In genomic region chrX:41559662-41560061, GRCh38 we compare ENCODE assay signal across 9 cellular contexts.
DNase-seq lines count a peak whose midpoint lies in the region; ATAC-seq, FAIRE-seq and TF ChIP-seq lines count a peak whose summit lies in the region.
"Had no signal": no experiment of that assay in that cellular context is flagged by ENCODE, and none has a peak within 500 bp of the region (broad histone marks: within the 10 kb centered on the region; RNA-seq: fewer than 3 reads in every experiment).

No MANE protein-coding gene starts in this region.

- peak overlapping the region; percentile 78 for H3K27ac Mint-ChIP-seq in activated naive CD8-positive, alpha-beta T cell
- H3K27ac Mint-ChIP-seq in type B pancreatic cell, result peak overlapping the region; percentile 56

- no peaks in the 10 kb centered on the region for H3K36me3 Mint-ChIP-seq in activated naive CD8-positive, alpha-beta T cell
- peaks cover 2% of the 10 kb centered on the region for H3K36me3 Mint-ChIP-seq in type B pancreatic cell

- H3K36me3 ChIP-seq in lung (ENCODE audit: control insufficient read depth in 2 of 2, insufficient read depth in 2 of 2, low read length in 2 of 2), result no peaks in the 10 kb centered on the region

- no peak for FAIRE-seq in GM12892 (lab: Jason Lieb, UNC)

- intact Hi-C loops in Right ventricle myocardium superior (cut with DNase I), result loop anchor here (10.0 kb wide), 1 partner anchor 195 kb away; no protein-coding TSS in a partner anchor
- intact Hi-C loops in cardiac septum (cut with DNase I), result loop anchor here (10.0 kb wide), 1 partner anchor 195 kb away; no protein-coding TSS in a partner anchor

- peaks cover 0 to 3% of the 10 kb centered on the region in 2 donors for H3K4me1 ChIP-seq in lung (ENCODE audit: control insufficient read depth in 2 of 2, insufficient read depth in 2 of 2, low read length in 2 of 2)
- H3K4me1 ChIP-seq: body of pancreas had no signal

- TF ChIP-seq CTCF in lung (IDR thresholded peaks at IDR 0.05; ENCODE audit: control extremely low read depth, extremely low read depth) (no peak), type B pancreatic cell (conservative IDR thresholded peaks at IDR 0.05) (no peak)

- ATAC-seq in Right ventricle myocardium superior (ENCODE audit: poor library complexity), result peak; percentile 25
- ATAC-seq in lung (ENCODE audit: insufficient read depth, low FRiP score), result peak; percentile 41
- no peak for ATAC-seq in HG03108 (IDR thresholded peaks at IDR 0.05; ENCODE audit: unreplicated experiment)
- ATAC-seq: body of pancreas had no signal

- H3K27me3 ChIP-seq in lung (ENCODE audit: control insufficient read depth, insufficient read depth), result no peaks in the 10 kb centered on the region
- H3K27me3 ChIP-seq: body of pancreas had no signal

- no peaks in the 10 kb centered on the region for H3K9me3 ChIP-seq in lung (ENCODE audit: control insufficient read depth in 2 of 2, insufficient read depth in 1 of 2, low read length in 1 of 2)
- H3K9me3 ChIP-seq: body of pancreas had no signal

- 41 to 52% methylated on average over 5 of the region's 5 CpGs for WGBS in lung, 2 donors

- H3K9me3 Mint-ChIP-seq in activated naive CD8-positive, alpha-beta T cell (ENCODE audit: low read depth), result no peaks in the 10 kb centered on the region
- H3K9me3 Mint-ChIP-seq in type B pancreatic cell, result no peaks in the 10 kb centered on the region

- no peaks in the 10 kb centered on the region for H3K27me3 Mint-ChIP-seq in activated naive CD8-positive, alpha-beta T cell
- no peaks in the 10 kb centered on the region for H3K27me3 Mint-ChIP-seq in type B pancreatic cell

- H3K4me3 ChIP-seq in lung, result no peak overlapping the region
- H3K4me3 ChIP-seq: body of pancreas had no signal

- no peak for TF ChIP-seq POLR2A in GM12892 (IDR thresholded peaks at IDR 0.05; ENCODE audit: low read depth, low read length)

- no peak for DNase-seq in Right ventricle myocardium superior
- DNase-seq in cardiac septum (ENCODE audit: low spot score), result no peak
- no peak for DNase-seq in lung (ENCODE audit: low spot score)
- DNase-seq in type B pancreatic cell (ENCODE audit: extremely low spot score, unreplicated experiment), result no peak
- no peak for DNase-seq in GM12892 (ENCODE audit: insufficient read length)
- no peak for DNase-seq in mucosa of gallbladder (ENCODE audit: low spot score)

- peak overlapping the region in 1 of 2 donors; percentile 31 for H3K27ac ChIP-seq in lung (ENCODE audit: low read depth in 1 of 2, low read length in 1 of 2)

- peak overlapping the region; percentile 38 for H3K4me3 Mint-ChIP-seq in activated naive CD8-positive, alpha-beta T cell
- peak overlapping the region; percentile 22 for H3K4me3 Mint-ChIP-seq in type B pancreatic cell

- H3K4me1 Mint-ChIP-seq in activated naive CD8-positive, alpha-beta T cell (ENCODE audit: low read depth), result peaks cover 46% of the 10 kb centered on the region
- H3K4me1 Mint-ChIP-seq in type B pancreatic cell (ENCODE audit: unreplicated experiment), result peaks cover 13% of the 10 kb centered on the region
